In genomic region chr21:37172646-37173045, GRCh38 we compare ENCODE assay signal across 16 cellular contexts.
"Had no signal": no experiment of that assay in that cellular context is flagged by ENCODE, and none has a peak within 500 bp of the region (broad histone marks: within the 10 kb centered on the region; RNA-seq: fewer than 3 reads in every experiment).

No MANE protein-coding gene starts in this region.

- ATAC-seq: heart right ventricle, right cardiac atrium had no signal

- H3K4me3 Mint-ChIP-seq: endodermal cell, naive B cell, nephron, type B pancreatic cell had no signal

- H3K27me3 Mint-ChIP-seq: naive B cell, type B pancreatic cell had no signal

- H3K27ac ChIP-seq: colonic mucosa, heart right ventricle, thyroid gland had no signal

- H3K9me3 Mint-ChIP-seq: endodermal cell, naive B cell, nephron, type B pancreatic cell had no signal

- H3K9me3 ChIP-seq: colonic mucosa, heart right ventricle, thyroid gland had no signal

- H3K4me1 ChIP-seq: colonic mucosa, thyroid gland had no signal

- H3K27me3 ChIP-seq: colonic mucosa, heart right ventricle, thyroid gland had no signal

- DNase-seq: colonic mucosa; effector CD4-positive, alpha-beta T cell; endodermal cell; heart right ventricle; hypothalamus; kidney glomerular epithelial cell; mesendoderm; naive B cell; posterior cingulate gyrus; right cardiac atrium; small intestine; stimulated activated CD4-positive, alpha-beta T cell treated with anti-CD3 and anti-CD28 coated beads, Interleukin-12 subunit alpha, Interleukin-12 subunit beta, amount 100 ng/mL, for 4 hours; stimulated activated naive CD4-positive, alpha-beta T cell treated with Interleukin-2 at 50 U/mL for 16 hours; thyroid gland had no signal

- H3K4me1 Mint-ChIP-seq: endodermal cell, naive B cell, nephron had no signal

- H3K27ac Mint-ChIP-seq: endodermal cell, nephron, type B pancreatic cell had no signal
